In the genomic region with DNA sequence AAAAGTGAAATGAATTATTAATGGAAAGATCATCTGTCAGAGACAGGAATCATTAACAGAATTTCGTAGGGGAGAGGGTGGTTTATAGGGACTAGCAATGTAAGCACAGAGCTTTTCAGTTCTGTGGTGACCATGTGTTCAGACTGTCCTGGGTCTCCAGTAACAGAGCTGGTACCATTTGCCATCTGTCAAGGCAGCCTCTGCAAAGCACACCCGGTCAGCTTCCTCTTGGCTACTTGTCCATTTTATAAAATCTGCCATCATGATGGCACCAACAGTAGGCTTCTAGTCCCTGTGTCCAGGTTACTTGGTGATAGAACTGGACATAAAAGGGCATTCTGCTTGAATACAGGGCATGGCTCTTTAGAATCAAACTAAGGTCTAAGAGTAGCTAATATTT, we compare ENCODE assay signal across 16 cellular contexts. TPM values are rescaled to one million over a fixed set of nuclear protein-coding genes. Genes with fewer than 3 reads are reported as not detected.
DNase-seq lines count a peak whose midpoint lies in the region; ATAC-seq and TF ChIP-seq lines count a peak whose summit lies in the region.
"Had no signal": no experiment of that assay in that cellular context is flagged by ENCODE, and none has a peak within 500 bp of the region (broad histone marks: within the 10 kb centered on the region; RNA-seq: fewer than 3 reads in every experiment).

No MANE protein-coding gene starts in this region.

- H3K36me3 ChIP-seq in MM.1S (replicated peaks; ENCODE audit: insufficient read depth, low read length), result no peaks in the 10 kb centered on the region

- BruUV-seq in MCF 10A (replicated peaks; lab: Mats Ljungman, UMichigan), result no TSS peak

- intact Hi-C loops in MCF 10A (cut with micrococcal nuclease), result no loop called here

- no peak for ATAC-seq in HG02610 (IDR thresholded peaks at IDR 0.05; ENCODE audit: unreplicated experiment)

- H3K27me3 ChIP-seq in MM.1S (replicated peaks; ENCODE audit: insufficient read depth, low read length), result no peaks in the 10 kb centered on the region

- H3K4me2 ChIP-seq in MM.1S (ENCODE audit: low read depth, low read length), result no peak overlapping the region

- peaks cover 0 to 4% (median 0%) of the 10 kb centered on the region in 5 experiments for H3K9me3 Mint-ChIP-seq in brain
- H3K9me3 Mint-ChIP-seq in MCF 10A (ENCODE audit: unreplicated experiment), result peaks cover 20% of the 10 kb centered on the region

- no peak overlapping the region for H3K4me3 ChIP-seq in MM.1S (ENCODE audit: low read length)
- H3K4me3 ChIP-seq: GM23248 had no signal

- H3K9me3 ChIP-seq in MM.1S (replicated peaks; ENCODE audit: insufficient read depth, low read length), result no peaks in the 10 kb centered on the region

- H3K9me2 ChIP-seq in MM.1S (replicated peaks; ENCODE audit: insufficient read depth, low read length), result no peaks in the 10 kb centered on the region

- POLR2A ChIA-PET in MCF 10A (lab: Yijun Ruan, JAX), result interaction anchor here (0.8 to 2.4 kb wide), 3 partner anchors 9 to 31 kb away, joined by 4 to 11 read pairs (median 4); no protein-coding TSS in a partner anchor

- DNase-seq in cerebellum (ENCODE audit: low spot score), result peak; percentile 50
- peak; percentile 44 for DNase-seq in retina
- DNase-seq in MCF 10A (ENCODE audit: unreplicated experiment), result no peak
- no peak for DNase-seq in MM.1S
- DNase-seq: Calu3; CD4-positive, alpha-beta memory T cell; COR-L47; DMS79; EL; GF-D8; GM23248; H7; HCEC 1CT had no signal

- H3F3A ChIP-seq in MM.1S (ENCODE audit: insufficient read depth, low read length), result no peaks in the 10 kb centered on the region

- H3K9ac ChIP-seq in MM.1S (ENCODE audit: low read length), result no peak overlapping the region
- H3K9ac ChIP-seq: GM23248 had no signal

- CTCF ChIA-PET in MCF 10A (lab: Yijun Ruan, JAX), result interaction anchor here (0.6 to 1.4 kb wide), 6 partner anchors 29 to 277 kb away, joined by 3 to 5 read pairs (median 3); no protein-coding TSS in a partner anchor

- no peaks in the 10 kb centered on the region for H4K20me1 ChIP-seq in MM.1S (ENCODE audit: insufficient read depth, low read length)

- H3K4me3 Mint-ChIP-seq in brain, result no peak overlapping the region
- no peak overlapping the region for H3K4me3 Mint-ChIP-seq in MCF 10A (ENCODE audit: unreplicated experiment)
- H3K4me3 Mint-ChIP-seq: CD4-positive, alpha-beta memory T cell had no signal

- H3K27me3 Mint-ChIP-seq in brain, result no peaks in the 10 kb centered on the region
- no peaks in the 10 kb centered on the region for H3K27me3 Mint-ChIP-seq in MCF 10A (ENCODE audit: insufficient read depth, unreplicated experiment)

- H3K36me3 Mint-ChIP-seq in brain, result no peaks in the 10 kb centered on the region
- no peaks in the 10 kb centered on the region for H3K36me3 Mint-ChIP-seq in MCF 10A (ENCODE audit: insufficient read depth, unreplicated experiment)
- H3K36me3 Mint-ChIP-seq: CD4-positive, alpha-beta memory T cell had no signal

- TF ChIP-seq CTCF in brain (conservative IDR thresholded peaks at IDR 0.05), result no peak
- TF ChIP-seq CTCF in MCF 10A (IDR thresholded peaks at IDR 0.05; ENCODE audit: unreplicated experiment), result no peak
- no peak for TF ChIP-seq CTCF in MM.1S (IDR thresholded peaks at IDR 0.05; ENCODE audit: low read length)

- H3K4me1 Mint-ChIP-seq in brain (peaks cover 20% of the 10 kb centered on the region), MCF 10A (ENCODE audit: insufficient read depth, unreplicated experiment) (peaks cover 33% of the 10 kb centered on the region)

- H3K27ac Mint-ChIP-seq in brain (peak overlapping the region; percentile 17 to 96 (median 54)), MCF 10A (ENCODE audit: low read depth, unreplicated experiment) (no peak overlapping the region)

- no peaks in the 10 kb centered on the region for H3K79me2 ChIP-seq in MM.1S (ENCODE audit: low read length)

- H3K27ac ChIP-seq in MM.1S (ENCODE audit: low read length), result no peak overlapping the region
- H3K27ac ChIP-seq: GM23248 had no signal

- no peak overlapping the region for H2AFZ ChIP-seq in MM.1S (ENCODE audit: low read length)
- H2AFZ ChIP-seq: GM23248 had no signal

- peaks cover 19% of the 10 kb centered on the region; the same call in 1 of the 2 replicates for H3K4me1 ChIP-seq in MM.1S (ENCODE audit: low read length)

RNA-seq across cellular contexts. Expression of gene LPAR3, which starts 36.1 kb away (rescaled TPM):
- 0.83 TPM for polyA plus RNA-seq in brain (ENCODE audit: insufficient read depth, low read depth, low replicate concordance)
- total RNA-seq in cerebellum, result 0.27 TPM
- total RNA-seq in MCF 10A (2022), result 1.0 and 1.1 TPM in 2 replicates
- total RNA-seq: A172 had no signal
- polyA plus RNA-seq: GM23248 had no signal

Comparison
In these comparisons a context has a peak if more than half of its experiments do, and no peak if none do; other contexts are left out.
1. DNase-seq: peak in cerebellum (single experiment) and retina (single experiment); none in MCF 10A (single experiment) and MM.1S (single experiment).